3 cellular contexts compared by ENCODE assay signal in the genomic region with DNA sequence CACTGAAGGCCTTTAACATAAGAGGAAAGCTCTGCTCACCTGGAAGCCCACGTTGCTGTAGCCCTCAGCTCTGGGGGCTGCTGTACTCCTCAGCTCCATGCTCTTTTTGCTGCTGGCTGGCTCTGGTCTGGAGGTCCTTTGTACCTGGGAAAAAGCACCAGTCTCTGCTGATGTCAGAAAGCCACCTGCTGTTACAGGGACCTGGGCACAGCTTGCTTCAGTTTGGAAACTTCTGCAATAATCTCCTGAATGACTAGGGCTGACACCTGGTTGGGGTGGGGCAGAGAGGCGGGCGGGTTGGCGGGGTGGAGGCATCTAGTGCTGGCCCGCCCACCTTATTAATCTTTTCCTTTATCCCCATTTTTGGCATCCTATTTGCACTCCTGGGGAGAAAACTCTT.
TF ChIP-seq lines count a peak whose summit lies in the region.

Gene SLC28A3 (minus strand): TSS at position 224 of the 400 bp plus-strand sequence. CDS start 125 bp downstream, at position 99.

TF ChIP-seq in HEK293, 187 proteins besides CTCF, POLR2A, EP300 and RAD21:
- TF ChIP-seq KLF1 (tag by site-specific recombination; IDR thresholded peaks at IDR 0.05) = peak; percentile 79
- no peak for TF ChIP-seq OVOL3 (tag by site-specific recombination; IDR thresholded peaks at IDR 0.05)
TF ChIP-seq in HEK293: peak in this region for 1.

TF ChIP-seq in WTC11, 78 proteins besides CTCF, POLR2A, EP300 and RAD21 (continues in another document):
- no peak for TF ChIP-seq ZNF396 (CRISPR knock-in tag; IDR thresholded peaks at IDR 0.05; ENCODE audit: borderline replicate concordance)
- TF ChIP-seq, protein P1, sequence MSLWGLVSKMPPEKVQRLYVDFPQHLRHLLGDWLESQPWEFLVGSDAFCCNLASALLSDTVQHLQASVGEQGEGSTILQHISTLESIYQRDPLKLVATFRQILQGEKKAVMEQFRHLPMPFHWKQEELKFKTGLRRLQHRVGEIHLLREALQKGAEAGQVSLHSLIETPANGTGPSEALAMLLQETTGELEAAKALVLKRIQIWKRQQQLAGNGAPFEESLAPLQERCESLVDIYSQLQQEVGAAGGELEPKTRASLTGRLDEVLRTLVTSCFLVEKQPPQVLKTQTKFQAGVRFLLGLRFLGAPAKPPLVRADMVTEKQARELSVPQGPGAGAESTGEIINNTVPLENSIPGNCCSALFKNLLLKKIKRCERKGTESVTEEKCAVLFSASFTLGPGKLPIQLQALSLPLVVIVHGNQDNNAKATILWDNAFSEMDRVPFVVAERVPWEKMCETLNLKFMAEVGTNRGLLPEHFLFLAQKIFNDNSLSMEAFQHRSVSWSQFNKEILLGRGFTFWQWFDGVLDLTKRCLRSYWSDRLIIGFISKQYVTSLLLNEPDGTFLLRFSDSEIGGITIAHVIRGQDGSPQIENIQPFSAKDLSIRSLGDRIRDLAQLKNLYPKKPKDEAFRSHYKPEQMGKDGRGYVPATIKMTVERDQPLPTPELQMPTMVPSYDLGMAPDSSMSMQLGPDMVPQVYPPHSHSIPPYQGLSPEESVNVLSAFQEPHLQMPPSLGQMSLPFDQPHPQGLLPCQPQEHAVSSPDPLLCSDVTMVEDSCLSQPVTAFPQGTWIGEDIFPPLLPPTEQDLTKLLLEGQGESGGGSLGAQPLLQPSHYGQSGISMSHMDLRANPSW (CRISPR knock-in tag; conservative IDR thresholded peaks at IDR 0.05; ENCODE audit: low read depth) = no peak
- TF ChIP-seq MYBL2 (CRISPR knock-in tag; IDR thresholded peaks at IDR 0.05) = no peak
- TF ChIP-seq MLX (CRISPR knock-in tag; IDR thresholded peaks at IDR 0.05) = no peak
- TF ChIP-seq GRHL2 (CRISPR knock-in tag; IDR thresholded peaks at IDR 0.05; ENCODE audit: insufficient replicate concordance, severe bottlenecking) = no peak
- no peak for TF ChIP-seq ZNF232 (CRISPR knock-in tag; IDR thresholded peaks at IDR 0.05)
- TF ChIP-seq IRF1 (CRISPR knock-in tag; IDR thresholded peaks at IDR 0.05) = no peak
- no peak for TF ChIP-seq ZNF532 (CRISPR knock-in tag; IDR thresholded peaks at IDR 0.05; ENCODE audit: borderline replicate concordance)
- TF ChIP-seq ERG (CRISPR knock-in tag; IDR thresholded peaks at IDR 0.05) = no peak
- TF ChIP-seq FOXJ3 (CRISPR knock-in tag; IDR thresholded peaks at IDR 0.05; ENCODE audit: borderline replicate concordance) = no peak
- TF ChIP-seq TEAD4 (CRISPR knock-in tag; IDR thresholded peaks at IDR 0.05) = no peak
- no peak for TF ChIP-seq ZNF121 (CRISPR knock-in tag; IDR thresholded peaks at IDR 0.05)
- no peak for TF ChIP-seq JAZF1 (CRISPR knock-in tag; IDR thresholded peaks at IDR 0.05)
- TF ChIP-seq E2F4 (CRISPR knock-in tag; IDR thresholded peaks at IDR 0.05; ENCODE audit: borderline replicate concordance, low read depth) = no peak

TF ChIP-seq in HepG2, 621 proteins besides CTCF, POLR2A, EP300 and RAD21:
- TF ChIP-seq ZNF282 (IDR thresholded peaks at IDR 0.05; ENCODE audit: partially characterized antibody) (no peak), ZNF333 (CRISPR knock-in tag; IDR thresholded peaks at IDR 0.05; ENCODE audit: borderline replicate concordance) (no peak), NAIF1 (CRISPR knock-in tag; IDR thresholded peaks at IDR 0.05; ENCODE audit: borderline replicate concordance) (no peak), ATF6 (CRISPR knock-in tag; conservative IDR thresholded peaks at IDR 0.05) (no peak), ZNF318 (CRISPR knock-in tag; IDR thresholded peaks at IDR 0.05) (no peak), ZNF746 (CRISPR knock-in tag; IDR thresholded peaks at IDR 0.05) (no peak), ZSCAN20 (CRISPR knock-in tag; IDR thresholded peaks at IDR 0.05; ENCODE audit: borderline replicate concordance) (no peak), NONO (IDR thresholded peaks at IDR 0.05) (no peak), NONO (CRISPR knock-in tag; conservative IDR thresholded peaks at IDR 0.05) (no peak), MXI1 (IDR thresholded peaks at IDR 0.05; ENCODE audit: borderline replicate concordance, low read depth, low read length) (no peak)
- TF ChIP-seq, protein P2, sequence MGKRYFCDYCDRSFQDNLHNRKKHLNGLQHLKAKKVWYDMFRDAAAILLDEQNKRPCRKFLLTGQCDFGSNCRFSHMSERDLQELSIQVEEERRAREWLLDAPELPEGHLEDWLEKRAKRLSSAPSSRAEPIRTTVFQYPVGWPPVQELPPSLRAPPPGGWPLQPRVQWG (CRISPR knock-in tag; IDR thresholded peaks at IDR 0.05; ENCODE audit: borderline replicate concordance, low read depth) = no peak
- TF ChIP-seq, protein P3, sequence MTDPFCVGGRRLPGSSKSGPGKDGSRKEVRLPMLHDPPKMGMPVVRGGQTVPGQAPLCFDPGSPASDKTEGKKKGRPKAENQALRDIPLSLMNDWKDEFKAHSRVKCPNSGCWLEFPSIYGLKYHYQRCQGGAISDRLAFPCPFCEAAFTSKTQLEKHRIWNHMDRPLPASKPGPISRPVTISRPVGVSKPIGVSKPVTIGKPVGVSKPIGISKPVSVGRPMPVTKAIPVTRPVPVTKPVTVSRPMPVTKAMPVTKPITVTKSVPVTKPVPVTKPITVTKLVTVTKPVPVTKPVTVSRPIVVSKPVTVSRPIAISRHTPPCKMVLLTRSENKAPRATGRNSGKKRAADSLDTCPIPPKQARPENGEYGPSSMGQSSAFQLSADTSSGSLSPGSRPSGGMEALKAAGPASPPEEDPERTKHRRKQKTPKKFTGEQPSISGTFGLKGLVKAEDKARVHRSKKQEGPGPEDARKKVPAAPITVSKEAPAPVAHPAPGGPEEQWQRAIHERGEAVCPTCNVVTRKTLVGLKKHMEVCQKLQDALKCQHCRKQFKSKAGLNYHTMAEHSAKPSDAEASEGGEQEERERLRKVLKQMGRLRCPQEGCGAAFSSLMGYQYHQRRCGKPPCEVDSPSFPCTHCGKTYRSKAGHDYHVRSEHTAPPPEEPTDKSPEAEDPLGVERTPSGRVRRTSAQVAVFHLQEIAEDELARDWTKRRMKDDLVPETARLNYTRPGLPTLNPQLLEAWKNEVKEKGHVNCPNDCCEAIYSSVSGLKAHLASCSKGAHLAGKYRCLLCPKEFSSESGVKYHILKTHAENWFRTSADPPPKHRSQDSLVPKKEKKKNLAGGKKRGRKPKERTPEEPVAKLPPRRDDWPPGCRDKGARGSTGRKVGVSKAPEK (CRISPR knock-in tag; IDR thresholded peaks at IDR 0.05; ENCODE audit: borderline replicate concordance) = no peak
